In the genomic region with DNA sequence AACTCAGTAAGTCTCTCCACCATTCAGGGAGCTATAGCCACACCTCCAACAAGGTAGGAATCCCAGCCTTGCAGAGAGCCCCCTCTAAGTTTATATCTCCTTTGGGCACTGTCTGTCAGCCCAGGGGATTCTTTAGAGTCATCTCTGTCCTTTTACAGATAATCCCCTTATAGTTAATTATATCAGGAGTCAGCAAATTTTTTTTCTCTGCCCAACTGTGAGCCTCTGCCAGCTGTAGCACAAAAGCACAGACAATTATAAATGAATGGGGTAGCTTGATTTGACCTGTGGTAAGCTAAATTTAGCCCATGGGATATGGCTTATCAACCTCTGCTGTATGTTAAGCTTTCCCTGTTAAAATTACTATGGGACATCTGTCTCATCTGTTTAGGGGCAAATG, we compare ENCODE assay signal across 2 cellular contexts.
TF ChIP-seq lines count a peak whose summit lies in the region.

No MANE protein-coding gene starts in this region.

TF ChIP-seq in A549, 52 proteins besides CTCF, POLR2A, EP300 and RAD21:
- TF ChIP-seq MAFK (IDR thresholded peaks at IDR 0.05; ENCODE audit: partially characterized antibody) (peak; percentile 33), POLR2AphosphoS2 (conservative IDR thresholded peaks at IDR 0.05; ENCODE audit: low read length) (no peak)
TF ChIP-seq in A549: peak in this region for 1.

TF ChIP-seq in K562, 482 proteins besides CTCF, POLR2A, EP300 and RAD21:
- TF ChIP-seq ZNF146 (CRISPR knock-in tag; IDR thresholded peaks at IDR 0.05; ENCODE audit: unreplicated experiment) (no peak), RCOR1 (IDR thresholded peaks at IDR 0.05; ENCODE audit: borderline replicate concordance in 1 of 2, low read depth in 2 of 2, low read length in 2 of 2) (no peak), RFX1 (IDR thresholded peaks at IDR 0.05) (no peak), SMARCE1 (IDR thresholded peaks at IDR 0.05) (no peak), CBX5 (IDR thresholded peaks at IDR 0.05; ENCODE audit: borderline replicate concordance, low read depth) (no peak), IFI16 (CRISPR knock-in tag; IDR thresholded peaks at IDR 0.05) (no peak), MAFF (IDR thresholded peaks at IDR 0.05; ENCODE audit: low read length) (peak; percentile 25; the same call in 1 of the 2 replicates)
- TF ChIP-seq, protein P1, sequence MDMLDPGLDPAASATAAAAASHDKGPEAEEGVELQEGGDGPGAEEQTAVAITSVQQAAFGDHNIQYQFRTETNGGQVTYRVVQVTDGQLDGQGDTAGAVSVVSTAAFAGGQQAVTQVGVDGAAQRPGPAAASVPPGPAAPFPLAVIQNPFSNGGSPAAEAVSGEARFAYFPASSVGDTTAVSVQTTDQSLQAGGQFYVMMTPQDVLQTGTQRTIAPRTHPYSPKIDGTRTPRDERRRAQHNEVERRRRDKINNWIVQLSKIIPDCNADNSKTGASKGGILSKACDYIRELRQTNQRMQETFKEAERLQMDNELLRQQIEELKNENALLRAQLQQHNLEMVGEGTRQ (CRISPR knock-in tag; IDR thresholded peaks at IDR 0.05) = no peak
